In genomic region chr12:105106621-105107020, GRCh38 we compare ENCODE assay signal across 8 cellular contexts. TPM values are rescaled to one million over a fixed set of nuclear protein-coding genes. Genes with fewer than 3 reads are reported as not detected.
DNase-seq lines count a peak whose midpoint lies in the region; ATAC-seq and TF ChIP-seq lines count a peak whose summit lies in the region.

No MANE protein-coding gene starts in this region.

- H3K4me1 ChIP-seq in CD4-positive, CD25-positive, alpha-beta regulatory T cell (ENCODE audit: control insufficient read depth, insufficient read depth, low read length, poor library complexity, severe bottlenecking), result peaks cover 24% of the 10 kb centered on the region
- H3K4me1 ChIP-seq in colonic mucosa, result no peaks in the 10 kb centered on the region

- TF ChIP-seq CTCF in LNCaP clone FGC (IDR thresholded peaks at IDR 0.05; ENCODE audit: control insufficient read depth, extremely low read depth, insufficient read depth) (no peak), colonic mucosa (IDR thresholded peaks at IDR 0.05) (no peak), nephron progenitor cell (IDR thresholded peaks at IDR 0.05) (no peak)

- H3K4me1 Mint-ChIP-seq in CD4-positive, CD25-positive, alpha-beta regulatory T cell, result peaks cover 16 to 32% (median 24%) of the 10 kb centered on the region in 4 donors
- H3K4me1 Mint-ChIP-seq in nephron progenitor cell, result peaks cover 36% of the 10 kb centered on the region

- peaks cover 15% of the 10 kb centered on the region for H3K27me3 ChIP-seq in CD4-positive, CD25-positive, alpha-beta regulatory T cell (ENCODE audit: control insufficient read depth, insufficient read depth, low read length)
- H3K27me3 ChIP-seq in colonic mucosa, result no peaks in the 10 kb centered on the region

- H3K36me3 ChIP-seq in CD4-positive, CD25-positive, alpha-beta regulatory T cell (ENCODE audit: control insufficient read depth, insufficient read depth, low read length), result no peaks in the 10 kb centered on the region
- no peaks in the 10 kb centered on the region for H3K36me3 ChIP-seq in colonic mucosa

- H3K4me3 Mint-ChIP-seq in CD4-positive, CD25-positive, alpha-beta regulatory T cell, result peak overlapping the region; percentile 87 to 100 (median 94)
- peak overlapping the region; percentile 96 for H3K4me3 Mint-ChIP-seq in nephron progenitor cell

- intact Hi-C loops in colonic mucosa (cut with DNase I), result no loop called here

- peak in 1 of 3 donors; percentile 18 for DNase-seq in CD4-positive, CD25-positive, alpha-beta regulatory T cell
- DNase-seq in LNCaP clone FGC (ENCODE audit: low read depth), result no peak
- DNase-seq in colonic mucosa, result no peak
- DNase-seq in nephron progenitor cell, result no peak
- no peak for DNase-seq in NCI-H1092 treated with DMSO at 0.1 percent for 48 hours (lab: John Stamatoyannopoulos, UW)
- no peak for DNase-seq in activated effector memory CD4-positive, alpha-beta T cell treated with Interleukin-2 at 50 U/mL for 16 hours
- DNase-seq in ureter (ENCODE audit: low spot score), result no peak

- peaks cover 0 to 5% of the 10 kb centered on the region in 2 experiments for H3K9me3 ChIP-seq in CD4-positive, CD25-positive, alpha-beta regulatory T cell (ENCODE audit: control insufficient read depth in 2 of 2, low read length in 2 of 2)
- no peaks in the 10 kb centered on the region for H3K9me3 ChIP-seq in colonic mucosa

- peak overlapping the region; percentile 96 for H3K4me3 ChIP-seq in CD4-positive, CD25-positive, alpha-beta regulatory T cell (ENCODE audit: low read depth, low read length)
- H3K4me3 ChIP-seq in LNCaP clone FGC (ENCODE audit: low read depth, low read length) (peak overlapping the region; percentile 90), colonic mucosa (peak overlapping the region; percentile 92)

- H3K9ac ChIP-seq in colonic mucosa (ENCODE audit: low read depth in 2 of 2, low read length in 2 of 2), result peak overlapping the region in 1 of 2 donors; percentile 89

- H3K36me3 Mint-ChIP-seq in CD4-positive, CD25-positive, alpha-beta regulatory T cell, result no peaks in the 10 kb centered on the region
- peaks cover 6% of the 10 kb centered on the region for H3K36me3 Mint-ChIP-seq in nephron progenitor cell (ENCODE audit: low read depth)

- peaks cover 32% of the 10 kb centered on the region for H3K27me3 Mint-ChIP-seq in CD4-positive, CD25-positive, alpha-beta regulatory T cell
- H3K27me3 Mint-ChIP-seq in nephron progenitor cell (ENCODE audit: low read depth, poor library complexity), result peaks cover 6% of the 10 kb centered on the region

- H3K9me3 Mint-ChIP-seq in CD4-positive, CD25-positive, alpha-beta regulatory T cell, result peaks cover 0 to 4% (median 0%) of the 10 kb centered on the region in 7 donors
- peaks cover 6% of the 10 kb centered on the region for H3K9me3 Mint-ChIP-seq in nephron progenitor cell

- peak overlapping the region in 2 of 3 donors; percentile 79 to 92 for H3K27ac Mint-ChIP-seq in CD4-positive, CD25-positive, alpha-beta regulatory T cell
- H3K27ac Mint-ChIP-seq in nephron progenitor cell, result no peak overlapping the region

- H3K27ac ChIP-seq in CD4-positive, CD25-positive, alpha-beta regulatory T cell (ENCODE audit: insufficient read depth, low read length, poor library complexity, severe bottlenecking), result no peak overlapping the region
- H3K27ac ChIP-seq in colonic mucosa, result no peak overlapping the region

- ATAC-seq in CD4-positive, CD25-positive, alpha-beta regulatory T cell (ENCODE audit: low read depth in 2 of 2), result no peak
- ATAC-seq in GM19397 (IDR thresholded peaks at IDR 0.05; ENCODE audit: unreplicated experiment), result no peak

RNA-seq across cellular contexts. Expression of gene WASHC4, which starts 0.9 kb away (rescaled TPM):
- total RNA-seq in CD4-positive, CD25-positive, alpha-beta regulatory T cell, result 41.2 TPM
- polyA plus RNA-seq in CD4-positive, CD25-positive, alpha-beta regulatory T cell, result 10 to 100 TPM; 24.0 to 33.1 (median 27.7) TPM
- total RNA-seq in colonic mucosa (10 to 100 TPM; 27.2 to 40.9 TPM), ureter (54.4 TPM)

RNA-seq across cellular contexts. Expression of gene ALDH1L2, which starts 22.4 kb away (rescaled TPM):
- total RNA-seq in CD4-positive, CD25-positive, alpha-beta regulatory T cell, result not detected
- polyA plus RNA-seq in CD4-positive, CD25-positive, alpha-beta regulatory T cell, result not detected
- total RNA-seq in colonic mucosa, result 1 to 10 TPM; 1.3 to 2.2 TPM
- total RNA-seq in ureter, result 19.1 TPM
